In the genomic region with DNA sequence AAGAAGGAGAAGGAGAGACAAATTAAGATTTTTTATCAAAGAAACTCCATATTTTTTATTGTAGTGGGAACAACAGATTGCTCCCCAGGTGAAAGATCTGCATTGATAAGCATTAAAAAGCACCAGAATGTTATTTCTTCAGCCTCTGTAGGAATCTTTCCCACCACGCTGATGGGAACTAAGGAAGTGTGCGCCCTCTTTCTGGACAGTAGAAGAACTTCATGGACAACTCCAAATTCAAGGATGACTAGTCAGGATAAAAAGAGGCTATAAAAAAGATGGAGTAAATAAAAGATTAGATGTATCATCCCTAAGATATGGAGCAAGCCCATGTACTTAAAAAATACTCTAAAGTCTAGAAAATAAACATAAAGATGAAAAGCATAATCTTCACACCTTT, we compare ENCODE assay signal across 15 cellular contexts. TPM values are rescaled to one million over a fixed set of nuclear protein-coding genes. Genes with fewer than 3 reads are reported as not detected.
DNase-seq lines count a peak whose midpoint lies in the region; TF ChIP-seq lines count a peak whose summit lies in the region.
"Had no signal": no experiment of that assay in that cellular context is flagged by ENCODE, and none has a peak within 500 bp of the region (broad histone marks: within the 10 kb centered on the region; RNA-seq: fewer than 3 reads in every experiment).

No MANE protein-coding gene starts in this region.

- H2AFZ ChIP-seq in SK-N-SH (ENCODE audit: low read depth), result no peak overlapping the region

- no peak overlapping the region for H3K9ac ChIP-seq in SK-N-SH
- H3K9ac ChIP-seq: KMS-11 had no signal

- peak; percentile 38 for TF ChIP-seq RAD21 in SK-N-SH (IDR thresholded peaks at IDR 0.05; ENCODE audit: low read length)

- no peaks in the 10 kb centered on the region for H3K36me3 ChIP-seq in SK-N-SH (replicated peaks in 1 of 2; ENCODE audit: control insufficient read depth in 1 of 2, insufficient read depth in 2 of 2, low read length in 1 of 2)
- H3K36me3 ChIP-seq: upper lobe of right lung had no signal

- H3K27ac ChIP-seq in SK-N-SH (ENCODE audit: low read depth in 2 of 2, low read length in 1 of 2), result no peak overlapping the region
- H3K27ac ChIP-seq: body of pancreas, KMS-11, upper lobe of right lung had no signal

- no peaks in the 10 kb centered on the region for H4K20me1 ChIP-seq in SK-N-SH (ENCODE audit: insufficient read depth)

- WGBS in SK-N-SH (ENCODE audit: low lambda C conversion rate), result 39% methylated on average over 2 of the region's 2 CpGs

- H3K27me3 ChIP-seq in SK-N-SH (ENCODE audit: insufficient read depth), result no peaks in the 10 kb centered on the region
- H3K27me3 ChIP-seq: body of pancreas, upper lobe of right lung had no signal

- peak; percentile 19; the same call in 1 of the 2 replicates for TF ChIP-seq CTCF in SK-N-SH (IDR thresholded peaks at IDR 0.05)

- H3K4me2 ChIP-seq in SK-N-SH, result no peak overlapping the region
- H3K4me2 ChIP-seq: KMS-11 had no signal

- H3K79me2 ChIP-seq in SK-N-SH (ENCODE audit: insufficient read depth), result no peaks in the 10 kb centered on the region

- no peak overlapping the region for H3K4me3 ChIP-seq in SK-N-SH (ENCODE audit: low read depth in 2 of 2, low read length in 1 of 2)
- H3K4me3 ChIP-seq: body of pancreas, upper lobe of right lung had no signal

- H3F3A ChIP-seq in SK-N-SH (replicated peaks; ENCODE audit: insufficient read depth), result no peaks in the 10 kb centered on the region

- H3K9me3 ChIP-seq in SK-N-SH, result no peaks in the 10 kb centered on the region
- H3K9me3 ChIP-seq: body of pancreas had no signal

- H3K4me1 ChIP-seq in SK-N-SH (ENCODE audit: control insufficient read depth in 1 of 2, insufficient read depth in 2 of 2, low read depth in 1 of 2, low read length in 1 of 2), result no peaks in the 10 kb centered on the region
- H3K4me1 ChIP-seq: body of pancreas, upper lobe of right lung had no signal

- no peaks in the 10 kb centered on the region for H3K9me2 ChIP-seq in SK-N-SH

- POLR2A ChIA-PET in HEK293T (lab: Yijun Ruan, JAX) (no interaction called here), SK-N-SH (lab: Yijun Ruan, JAX) (no interaction called here)

- CTCF ChIA-PET in HEK293T (lab: Yijun Ruan, JAX), result interaction anchor here (0.6 to 1.0 kb wide), 2 partner anchors 266 to 267 kb away, joined by 3 to 4 read pairs; no protein-coding TSS in a partner anchor
- CTCF ChIA-PET in SK-N-SH (lab: Yijun Ruan, JAX), result interaction anchor here (1.2 to 9.8 kb wide), 8 partner anchors 18 to 477 kb away, joined by 3 to 93 read pairs (median 4); partner anchors contain the start of gene PAK5

- TF ChIP-seq EP300 in SK-N-SH (IDR thresholded peaks at IDR 0.05; ENCODE audit: borderline replicate concordance in 1 of 2, low read depth in 1 of 2, low read length in 1 of 2), result no peak

- DNase-seq in COR-L47 (lab: John Stamatoyannopoulos, UW) (peak; percentile 28), HEK293T (ENCODE audit: extremely low spot score) (peak; percentile 9), SK-N-SH (no peak), left kidney (ENCODE audit: low read depth, low spot score) (peak; percentile 9), NCI-H510A (lab: John Stamatoyannopoulos, UW) (no peak), HPDE6-E6E7 (ENCODE audit: extremely low spot score) (no peak), medulla oblongata (ENCODE audit: extremely low spot score) (no peak)
- DNase-seq in stimulated activated CD4-positive, alpha-beta T cell treated with anti-CD3 and anti-CD28 coated beads, Interleukin-4, amount 100 ng/mL, for 24 hours, result no peak
- DNase-seq: activated naive CD4-positive, alpha-beta T cell; body of pancreas; GOT3; NCI-H187; stimulated activated naive CD4-positive, alpha-beta T cell treated with Interleukin-2 at 50 U/mL for 16 hours; upper lobe of right lung had no signal

TF ChIP-seq in HEK293T, 16 proteins besides CTCF, POLR2A, EP300 and RAD21:
- TF ChIP-seq HDGF (IDR thresholded peaks at IDR 0.05; ENCODE audit: borderline replicate concordance) (no peak), BHLHE40 (IDR thresholded peaks at IDR 0.05; ENCODE audit: borderline replicate concordance) (no peak), FOXM1 (IDR thresholded peaks at IDR 0.05; ENCODE audit: borderline replicate concordance) (no peak)

TF ChIP-seq in SK-N-SH, 30 proteins besides CTCF, POLR2A, EP300 and RAD21:
- TF ChIP-seq RFX5 (IDR thresholded peaks at IDR 0.05; ENCODE audit: low read length) (no peak), CHD2 (IDR thresholded peaks at IDR 0.05; ENCODE audit: low read length, partially characterized antibody) (no peak), POLR2AphosphoS5 (IDR thresholded peaks at IDR 0.05; ENCODE audit: low read depth, low read length) (no peak), TAF1 (IDR thresholded peaks at IDR 0.05; ENCODE audit: borderline replicate concordance, low read depth, low read length) (no peak)

RNA-seq across cellular contexts. Expression of gene PAK5, which starts 45.8 kb away (rescaled TPM):
- polyA plus RNA-seq in SK-N-SH (2012; rRNA removed), result 0.03 and 0.06 TPM in 2 replicates
- polyA plus RNA-seq in SK-N-SH (2012; cell fraction: cytosol; rRNA removed), result 0.05 and 0.07 TPM in 2 replicates
- polyA plus RNA-seq in SK-N-SH (2012; cell fraction: nucleus; rRNA removed), result 0.02 TPM in 2 replicates

Comparison
In these comparisons a context has a peak if more than half of its experiments do, and no peak if none do; other contexts are left out.
1. DNase-seq: peak in COR-L47 (single experiment), HEK293T (single experiment) and left kidney (single experiment); none in SK-N-SH (single experiment), stimulated activated CD4-positive, alpha-beta T cell treated with anti-CD3 and anti-CD28 coated beads, Interleukin-4, amount 100 ng/mL, for 24 hours (single experiment), NCI-H510A (single experiment), HPDE6-E6E7 (single experiment) and medulla oblongata (single experiment).